Comparison of ENCODE assay signal across 9 cellular contexts in the genomic region with DNA sequence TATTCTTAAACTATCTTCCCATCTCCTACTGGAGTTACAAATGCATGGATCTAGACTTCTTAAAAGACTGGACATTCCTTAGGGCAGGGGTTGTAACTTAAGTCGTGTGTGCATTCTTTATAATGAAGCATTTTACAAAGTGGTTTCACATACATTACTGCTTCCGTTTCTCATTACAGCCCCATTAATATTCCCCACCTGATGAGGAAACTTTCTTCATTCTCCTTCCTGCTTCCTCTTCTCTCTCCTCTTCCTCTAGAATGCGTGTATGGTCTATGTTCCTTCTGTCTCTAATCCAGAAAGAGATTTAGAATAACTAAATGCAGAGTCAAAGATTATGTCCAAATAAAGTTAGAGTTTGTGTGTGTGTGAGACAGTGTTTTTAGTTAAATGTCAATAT. TPM values are rescaled to one million over a fixed set of nuclear protein-coding genes. Genes with fewer than 3 reads are reported as not detected.
DNase-seq lines count a peak whose midpoint lies in the region; ATAC-seq and TF ChIP-seq lines count a peak whose summit lies in the region.
"Had no signal": no experiment of that assay in that cellular context is flagged by ENCODE, and none has a peak within 500 bp of the region (broad histone marks: within the 10 kb centered on the region; RNA-seq: fewer than 3 reads in every experiment).

No MANE protein-coding gene starts in this region.

- H3K4me1 Mint-ChIP-seq in activated T-helper 17 cell treated with anti-CD3 and anti-CD28 coated beads, Interleukin-2, amount 50 U/mL, for 72 hours, result peaks cover 25% of the 10 kb centered on the region

- H3K36me3 ChIP-seq in left ventricle myocardium inferior (peaks cover 7% of the 10 kb centered on the region), mucosa of rectum (ENCODE audit: control insufficient read depth in 2 of 2, insufficient read depth in 2 of 2, low read length in 2 of 2) (peaks cover 3 to 4% of the 10 kb centered on the region in 2 donors), vagina (no peaks in the 10 kb centered on the region)

- TF ChIP-seq CTCF in left ventricle myocardium inferior (IDR thresholded peaks at IDR 0.05; ENCODE audit: borderline replicate concordance) (no peak), vagina (IDR thresholded peaks at IDR 0.05) (no peak), GM20000 (IDR thresholded peaks at IDR 0.05; ENCODE audit: extremely low read depth, missing control alignments) (no peak)

- no peaks in the 10 kb centered on the region for H3K27me3 ChIP-seq in left ventricle myocardium inferior (ENCODE audit: low read depth)
- H3K27me3 ChIP-seq in mucosa of rectum (ENCODE audit: control insufficient read depth in 2 of 2, insufficient read depth in 2 of 2, low read length in 2 of 2), result no peaks in the 10 kb centered on the region
- no peaks in the 10 kb centered on the region for H3K27me3 ChIP-seq in vagina

- H3K9me3 Mint-ChIP-seq in activated T-helper 17 cell treated with anti-CD3 and anti-CD28 coated beads, Interleukin-2, amount 50 U/mL, for 72 hours, result no peaks in the 10 kb centered on the region

- H3K9me3 ChIP-seq in left ventricle myocardium inferior (replicated peaks) (no peaks in the 10 kb centered on the region), mucosa of rectum (ENCODE audit: control insufficient read depth in 2 of 2, low read length in 2 of 2) (no peaks in the 10 kb centered on the region), vagina (no peaks in the 10 kb centered on the region)

- H3K36me3 Mint-ChIP-seq in activated T-helper 17 cell treated with anti-CD3 and anti-CD28 coated beads, Interleukin-2, amount 50 U/mL, for 72 hours (ENCODE audit: low read depth), result peaks cover 43% of the 10 kb centered on the region

- no peaks in the 10 kb centered on the region for H3K27me3 Mint-ChIP-seq in activated T-helper 17 cell treated with anti-CD3 and anti-CD28 coated beads, Interleukin-2, amount 50 U/mL, for 72 hours

- no peak for TF ChIP-seq POLR2A in vagina (IDR thresholded peaks at IDR 0.05)

- ATAC-seq in Right ventricle myocardium superior (ENCODE audit: poor library complexity) (no peak), GM18520 (IDR thresholded peaks at IDR 0.05; ENCODE audit: unreplicated experiment) (no peak), GM19455 (IDR thresholded peaks at IDR 0.05; ENCODE audit: unreplicated experiment) (no peak)
- ATAC-seq in activated T-helper 17 cell treated with anti-CD3 and anti-CD28 coated beads, Interleukin-2, amount 50 U/mL, for 72 hours (replicated peaks), result no peak

- intact Hi-C loops in left ventricle myocardium inferior (cut with micrococcal nuclease), result no loop called here
- intact Hi-C loops in Right ventricle myocardium superior (cut with DNase I), result no loop called here
- intact Hi-C loops in vagina (cut with DNase I), result no loop called here

- H3K4me1 ChIP-seq in left ventricle myocardium inferior, result peaks cover 90% of the 10 kb centered on the region
- H3K4me1 ChIP-seq in mucosa of rectum (ENCODE audit: control insufficient read depth in 2 of 2, insufficient read depth in 2 of 2, low read length in 2 of 2), result peaks cover 32 to 50% of the 10 kb centered on the region in 2 donors
- peaks cover 51% of the 10 kb centered on the region for H3K4me1 ChIP-seq in vagina

- H3K4me3 ChIP-seq in left ventricle myocardium inferior (peak overlapping the region; percentile 96), mucosa of rectum (ENCODE audit: low read length in 2 of 2) (no peak overlapping the region), vagina (no peak overlapping the region)

- H3K27ac ChIP-seq in left ventricle myocardium inferior (replicated peaks) (peak overlapping the region; percentile 100), mucosa of rectum (ENCODE audit: low read depth in 2 of 2, low read length in 2 of 2) (peak overlapping the region; percentile 100), vagina (peak overlapping the region; percentile 96)

- peak overlapping the region in 1 of 2 donors; percentile 100 for H3K9ac ChIP-seq in mucosa of rectum (ENCODE audit: low read depth in 1 of 2, low read length in 2 of 2)

- DNase-seq in left ventricle myocardium inferior (no peak), Right ventricle myocardium superior (no peak), vagina (ENCODE audit: extremely low spot score in 2 of 2) (no peak), GM20000 (ENCODE audit: low spot score) (no peak)
- DNase-seq: T-helper 9 cell had no signal

- H3K27ac Mint-ChIP-seq in activated T-helper 17 cell treated with anti-CD3 and anti-CD28 coated beads, Interleukin-2, amount 50 U/mL, for 72 hours, result peak overlapping the region; percentile 84

- H3K4me3 Mint-ChIP-seq in activated T-helper 17 cell treated with anti-CD3 and anti-CD28 coated beads, Interleukin-2, amount 50 U/mL, for 72 hours, result peak overlapping the region; percentile 87

RNA-seq across cellular contexts. Expression of a gene that starts 1.8 kb away (rescaled TPM):
- total RNA-seq in left ventricle myocardium inferior, result 66.0 TPM
- 72.6 TPM for total RNA-seq in Right ventricle myocardium superior
- 100 to 1,000 TPM; 405 to 687 TPM for total RNA-seq in activated T-helper 17 cell treated with anti-CD3 and anti-CD28 coated beads, Interleukin-2, amount 50 U/mL, for 72 hours
- 206 TPM for total RNA-seq in vagina

RNA-seq across cellular contexts. Expression of a gene that starts 58.4 kb away (rescaled TPM):
- 37.7 TPM for total RNA-seq in left ventricle myocardium inferior
- 37.7 TPM for total RNA-seq in Right ventricle myocardium superior
- total RNA-seq in activated T-helper 17 cell treated with anti-CD3 and anti-CD28 coated beads, Interleukin-2, amount 50 U/mL, for 72 hours, result 100 to 1,000 TPM in 1 of 2 donors, 10 to 100 TPM in 1; 56.1 to 107 TPM
- 58.7 TPM for total RNA-seq in vagina
